Comparison of ENCODE assay signal across 30 cellular contexts in genomic region chr16:80015566-80015965, GRCh38.
DNase-seq lines count a peak whose midpoint lies in the region; ATAC-seq, FAIRE-seq and TF ChIP-seq lines count a peak whose summit lies in the region.
"Had no signal": no experiment of that assay in that cellular context is flagged by ENCODE, and none has a peak within 500 bp of the region (broad histone marks: within the 10 kb centered on the region; RNA-seq: fewer than 3 reads in every experiment).

No MANE protein-coding gene starts in this region.

- intact Hi-C loops in MCF 10A (cut with micrococcal nuclease) = no loop called here
- intact Hi-C loops in breast epithelium (cut with DNase I; ENCODE audit: low total_unique reads) = loop anchor here (10.0 kb wide), 1 partner anchor 1021 kb away; no protein-coding TSS in a partner anchor

- DNase-seq in MCF 10A (ENCODE audit: unreplicated experiment) (peak; percentile 32), breast epithelium (ENCODE audit: low spot score in 2 of 2) (no peak), RPMI7951 (ENCODE audit: low read depth) (peak; percentile 63), fibroblast of gingiva (ENCODE audit: low read depth) (peak; percentile 39), urothelium cell line (ENCODE audit: low spot score) (peak; percentile 48), RCC 7860 (ENCODE audit: low spot score) (no peak)
- DNase-seq: 8988T; activated CD4-positive, alpha-beta T cell treated with anti-CD3 and anti-CD28 coated beads for 48 hours; activated T-cell treated with anti-CD3 and anti-CD28 coated beads for 4 hours; AML-193; anterior cingulate cortex; CD4-positive, CD25-positive, alpha-beta regulatory T cell; effector memory CD8-positive, alpha-beta T cell; H7; hypothalamus; immature natural killer cell; NCI-H82; pancreas; stimulated activated naive CD4-positive, alpha-beta T cell treated with Interleukin-2 at 50 U/mL for 16 hours; T-cell; upper lobe of right lung had no signal

- no peak overlapping the region for H3K27ac ChIP-seq in breast epithelium
- H3K27ac ChIP-seq: coronary artery, pancreas, RWPE1, suprapubic skin, upper lobe of right lung had no signal

- BruUV-seq in MCF 10A (replicated peaks; lab: Mats Ljungman, UMichigan) = no TSS peak

- no peak overlapping the region for H3K4me3 Mint-ChIP-seq in MCF 10A (ENCODE audit: unreplicated experiment)
- H3K4me3 Mint-ChIP-seq: activated naive CD8-positive, alpha-beta T cell; CD4-positive, CD25-positive, alpha-beta regulatory T cell; effector memory CD8-positive, alpha-beta T cell; immature natural killer cell; memory B cell; T-cell had no signal

- no peaks in the 10 kb centered on the region for H3K27me3 Mint-ChIP-seq in MCF 10A (ENCODE audit: insufficient read depth, unreplicated experiment)
- H3K27me3 Mint-ChIP-seq: CD4-positive, CD25-positive, alpha-beta regulatory T cell had no signal

- H3K27me3 ChIP-seq in breast epithelium = no peaks in the 10 kb centered on the region
- H3K27me3 ChIP-seq: pancreas, suprapubic skin, upper lobe of right lung had no signal

- no peaks in the 10 kb centered on the region for H3K36me3 Mint-ChIP-seq in MCF 10A (ENCODE audit: insufficient read depth, unreplicated experiment)
- H3K36me3 Mint-ChIP-seq: activated naive CD8-positive, alpha-beta T cell; CD4-positive, CD25-positive, alpha-beta regulatory T cell; immature natural killer cell; memory B cell; T-cell had no signal

- no peak for TF ChIP-seq POLR2A in breast epithelium (IDR thresholded peaks at IDR 0.05)

- H3K27ac Mint-ChIP-seq in MCF 10A (ENCODE audit: low read depth, unreplicated experiment) = no peak overlapping the region
- H3K27ac Mint-ChIP-seq: activated naive CD8-positive, alpha-beta T cell; CD4-positive, CD25-positive, alpha-beta regulatory T cell; effector memory CD8-positive, alpha-beta T cell; immature natural killer cell; memory B cell; T-cell had no signal

- no peaks in the 10 kb centered on the region for H3K9me3 Mint-ChIP-seq in MCF 10A (ENCODE audit: unreplicated experiment)
- H3K9me3 Mint-ChIP-seq: CD4-positive, CD25-positive, alpha-beta regulatory T cell; effector memory CD8-positive, alpha-beta T cell; immature natural killer cell; T-cell had no signal

- ATAC-seq in GM21390 (IDR thresholded peaks at IDR 0.05; ENCODE audit: unreplicated experiment) (no peak), HG03457 (IDR thresholded peaks at IDR 0.05; ENCODE audit: unreplicated experiment) (no peak)
- ATAC-seq: effector memory CD8-positive, alpha-beta T cell; pancreas; T-cell; upper lobe of right lung had no signal

- no peaks in the 10 kb centered on the region for H3K4me1 ChIP-seq in breast epithelium
- H3K4me1 ChIP-seq: pancreas, suprapubic skin, upper lobe of right lung had no signal

- H3K36me3 ChIP-seq in breast epithelium = no peaks in the 10 kb centered on the region
- H3K36me3 ChIP-seq: pancreas, suprapubic skin, upper lobe of right lung had no signal

- peaks cover 11% of the 10 kb centered on the region for H3K4me1 Mint-ChIP-seq in MCF 10A (ENCODE audit: insufficient read depth, unreplicated experiment)
- H3K4me1 Mint-ChIP-seq: CD4-positive, CD25-positive, alpha-beta regulatory T cell; immature natural killer cell; memory B cell; T-cell had no signal

- FAIRE-seq in urothelium cell line (lab: Jason Lieb, UNC) = peak; percentile 37
- FAIRE-seq in RCC 7860 (lab: Jason Lieb, UNC) = no peak
- FAIRE-seq: GM12891, pancreas had no signal

- POLR2A ChIA-PET in MCF 10A (lab: Yijun Ruan, JAX) = interaction anchor here (0.6 kb wide), 1 partner anchor 504 kb away, joined by 3 read pairs; no protein-coding TSS in a partner anchor

- no peak for TF ChIP-seq CTCF in MCF 10A (IDR thresholded peaks at IDR 0.05; ENCODE audit: unreplicated experiment)
- TF ChIP-seq CTCF in breast epithelium (IDR thresholded peaks at IDR 0.05) = no peak

- no peaks in the 10 kb centered on the region for H3K9me3 ChIP-seq in breast epithelium
- H3K9me3 ChIP-seq: pancreas, suprapubic skin, upper lobe of right lung had no signal

- no peak overlapping the region for H3K4me3 ChIP-seq in breast epithelium
- H3K4me3 ChIP-seq: coronary artery, pancreas, smooth muscle cell, suprapubic skin, upper lobe of right lung had no signal

- CTCF ChIA-PET in MCF 10A (lab: Yijun Ruan, JAX) = no interaction called here

Comparison
In these comparisons a context has a peak if more than half of its experiments do, and no peak if none do; other contexts are left out.
1. DNase-seq: peak in MCF 10A (single experiment), RPMI7951 (single experiment), fibroblast of gingiva (single experiment) and urothelium cell line (single experiment); none in breast epithelium (0 of 2) and RCC 7860 (single experiment).